Comparison of ENCODE assay signal across 10 cellular contexts in genomic region chr11:77602385-77603105, GRCh38. TPM values are rescaled to one million over a fixed set of nuclear protein-coding genes. Genes with fewer than 3 reads are reported as not detected.
DNase-seq lines count a peak whose midpoint lies in the region; ATAC-seq and TF ChIP-seq lines count a peak whose summit lies in the region.
"Had no signal": no experiment of that assay in that cellular context is flagged by ENCODE, and none has a peak within 500 bp of the region (broad histone marks: within the 10 kb centered on the region; RNA-seq: fewer than 3 reads in every experiment).

No MANE protein-coding gene starts in this region.

- no peaks in the 10 kb centered on the region for H3K27me3 ChIP-seq in skeletal muscle satellite cell (ENCODE audit: control insufficient read depth, insufficient read depth, low read length)

- H3K27ac Mint-ChIP-seq in HFFc6, result peak overlapping the region; percentile 92
- H3K27ac Mint-ChIP-seq in activated T-helper 17 cell treated with anti-CD3 and anti-CD28 coated beads, Interleukin-2, amount 50 U/mL, for 72 hours, result no peak overlapping the region
- H3K27ac Mint-ChIP-seq: stimulated activated naive B cell treated with anti-CD40 and anti-IgM and Interleukin-4, amounts not matched to agents 10 μg/mL and 1 μg/mL and 100 μg/mL, for 72 hours had no signal

- H3K36me3 ChIP-seq in skeletal muscle satellite cell (ENCODE audit: insufficient read depth, low read length), result peaks cover 7% of the 10 kb centered on the region

- peak overlapping the region; percentile 61 for H3K4me2 ChIP-seq in skeletal muscle satellite cell (ENCODE audit: low read length)

- H3K4me3 Mint-ChIP-seq in HFFc6, result no peak overlapping the region; the same call in 1 of the 2 replicates
- no peak overlapping the region for H3K4me3 Mint-ChIP-seq in activated T-helper 17 cell treated with anti-CD3 and anti-CD28 coated beads, Interleukin-2, amount 50 U/mL, for 72 hours
- H3K4me3 Mint-ChIP-seq: stimulated activated naive B cell treated with anti-CD40 and anti-IgM and Interleukin-4, amounts not matched to agents 10 μg/mL and 1 μg/mL and 100 μg/mL, for 72 hours had no signal

- peak; percentile 28 for ATAC-seq in activated T-helper 17 cell treated with anti-CD3 and anti-CD28 coated beads, Interleukin-2, amount 50 U/mL, for 72 hours (replicated peaks)
- ATAC-seq in HG02973 (IDR thresholded peaks at IDR 0.05; ENCODE audit: unreplicated experiment), result no peak
- ATAC-seq: stimulated activated naive B cell treated with anti-CD40 and anti-IgM and Interleukin-4, amounts not matched to agents 10 μg/mL and 1 μg/mL and 100 μg/mL, for 72 hours had no signal

- peak; percentile 85 for DNase-seq in HFFc6
- DNase-seq in glomerular endothelial cell (ENCODE audit: extremely low read depth, low read depth, low spot score), result peak; percentile 68
- DNase-seq in NCI-H1436 treated with DMSO at 0.1 percent for 48 hours (lab: John Stamatoyannopoulos, UW), result no peak
- no peak for DNase-seq in NCI-H1694 treated with DMSO at 0.1 percent for 48 hours (lab: John Stamatoyannopoulos, UW)
- no peak for DNase-seq in NCI-H1694 (lab: John Stamatoyannopoulos, UW)
- DNase-seq: activated naive CD4-positive, alpha-beta T cell; stimulated activated naive B cell treated with anti-CD40 and anti-IgM and Interleukin-4, amounts not matched to agents 10 μg/mL and 1 μg/mL and 100 μg/mL, for 72 hours had no signal

- H3K4me3 ChIP-seq in skeletal muscle satellite cell (ENCODE audit: low read length), result peak overlapping the region; percentile 14

- peaks cover 23% of the 10 kb centered on the region for H3K4me1 ChIP-seq in skeletal muscle satellite cell (ENCODE audit: control insufficient read depth, insufficient read depth, low read length)

- peaks cover 26% of the 10 kb centered on the region for H3K4me1 Mint-ChIP-seq in HFFc6 (ENCODE audit: low read depth)
- H3K4me1 Mint-ChIP-seq in activated T-helper 17 cell treated with anti-CD3 and anti-CD28 coated beads, Interleukin-2, amount 50 U/mL, for 72 hours, result no peaks in the 10 kb centered on the region

- H3K9me3 Mint-ChIP-seq in HFFc6, result no peaks in the 10 kb centered on the region
- no peaks in the 10 kb centered on the region for H3K9me3 Mint-ChIP-seq in activated T-helper 17 cell treated with anti-CD3 and anti-CD28 coated beads, Interleukin-2, amount 50 U/mL, for 72 hours
- H3K9me3 Mint-ChIP-seq: stimulated activated naive B cell treated with anti-CD40 and anti-IgM and Interleukin-4, amounts not matched to agents 10 μg/mL and 1 μg/mL and 100 μg/mL, for 72 hours had no signal

- H3K36me3 Mint-ChIP-seq in HFFc6 (ENCODE audit: low read depth), result no peaks in the 10 kb centered on the region; the same call in 1 of the 2 replicates
- H3K36me3 Mint-ChIP-seq in activated T-helper 17 cell treated with anti-CD3 and anti-CD28 coated beads, Interleukin-2, amount 50 U/mL, for 72 hours (ENCODE audit: low read depth), result peaks cover 22% of the 10 kb centered on the region

- H3K27me3 Mint-ChIP-seq in HFFc6 (ENCODE audit: insufficient read depth), result no peaks in the 10 kb centered on the region; the same call in 1 of the 2 replicates
- no peaks in the 10 kb centered on the region for H3K27me3 Mint-ChIP-seq in activated T-helper 17 cell treated with anti-CD3 and anti-CD28 coated beads, Interleukin-2, amount 50 U/mL, for 72 hours
- H3K27me3 Mint-ChIP-seq: stimulated activated naive B cell treated with anti-CD40 and anti-IgM and Interleukin-4, amounts not matched to agents 10 μg/mL and 1 μg/mL and 100 μg/mL, for 72 hours had no signal

- H3K9me3 ChIP-seq in skeletal muscle satellite cell (replicated peaks; ENCODE audit: low read length), result no peaks in the 10 kb centered on the region

- no peak for TF ChIP-seq CTCF in HFFc6 (IDR thresholded peaks at IDR 0.05)

- peak overlapping the region; percentile 48 for H3K9ac ChIP-seq in skeletal muscle satellite cell (ENCODE audit: low read depth, low read length)

RNA-seq across cellular contexts. Expression of gene AQP11, which starts 12.8 kb away (rescaled TPM):
- total RNA-seq in HFFc6 (2021; fragmentation: NEBNext Ultra II Directional; extraction: Animal tissue kit (Norgen Biotek cat#: 25700)), result 1 to 10 TPM; 1.2 to 1.8 (median 1.5) TPM
- total RNA-seq in activated T-helper 17 cell treated with anti-CD3 and anti-CD28 coated beads, Interleukin-2, amount 50 U/mL, for 72 hours, result under 1 TPM; 0.48 to 0.98 TPM
- 0.18 TPM in 1 of 2 replicates, not detected in the other for total RNA-seq in glomerular endothelial cell
- 0.22 and 0.51 TPM in 2 replicates for total RNA-seq in skeletal muscle satellite cell (2012; rRNA removed)

RNA-seq across cellular contexts. Expression of gene CLNS1A, which starts 35.0 kb away (rescaled TPM):
- total RNA-seq in HFFc6 (2021; fragmentation: NEBNext Ultra II Directional; extraction: Animal tissue kit (Norgen Biotek cat#: 25700)), result 10 to 100 TPM; 91.5 to 98.6 (median 94.7) TPM
- 100 to 1,000 TPM; 142 to 160 TPM for total RNA-seq in activated T-helper 17 cell treated with anti-CD3 and anti-CD28 coated beads, Interleukin-2, amount 50 U/mL, for 72 hours
- total RNA-seq in glomerular endothelial cell, result 82.1 and 114 TPM in 2 replicates
- total RNA-seq in skeletal muscle satellite cell (2012; rRNA removed), result 102 and 115 TPM in 2 replicates

Comparison
In these comparisons a context has a peak if more than half of its experiments do, and no peak if none do; other contexts are left out.
1. DNase-seq: peak in HFFc6 (single experiment) and glomerular endothelial cell (single experiment); none in NCI-H1436 treated with DMSO at 0.1 percent for 48 hours (single experiment), NCI-H1694 treated with DMSO at 0.1 percent for 48 hours (single experiment) and NCI-H1694 (single experiment).